Comparison of ENCODE assay signal across 24 cellular contexts in genomic region chr4:110084154-110084553, GRCh38.
"Had no signal": no experiment of that assay in that cellular context is flagged by ENCODE, and none has a peak within 500 bp of the region (broad histone marks: within the 10 kb centered on the region; RNA-seq: fewer than 3 reads in every experiment).

No MANE protein-coding gene starts in this region.

- H3K27me3 ChIP-seq: gastrocnemius medialis, neural progenitor cell, stomach, thyroid gland, vagina had no signal

- H3K9me3 Mint-ChIP-seq: effector memory CD8-positive, alpha-beta T cell had no signal

- DNase-seq: dermis blood vessel endothelial cell; effector memory CD8-positive, alpha-beta T cell; gastrocnemius medialis; head of caudate nucleus; midbrain; naive thymus-derived CD4-positive, alpha-beta T cell; right cardiac atrium; stimulated activated CD4-positive, alpha-beta T cell treated with anti-CD3 and anti-CD28 coated beads, Interleukin-12 subunit alpha, Interleukin-12 subunit beta, amount 100 ng/mL, for 4 hours; stimulated activated CD4-positive, alpha-beta T cell treated with anti-CD3 and anti-CD28 coated beads, Interleukin-1b, Interleukin-23, amount 100 ng/mL, for 48 hours; stimulated activated CD4-positive, alpha-beta T cell treated with anti-CD3 and anti-CD28 coated beads, Interleukin-4, amount 100 ng/mL, for 24 hours; stimulated activated naive CD4-positive, alpha-beta T cell treated with Interleukin-2 at 50 U/mL for 16 hours; stomach; thyroid gland; trophoblast cell had no signal

- H3K4me1 Mint-ChIP-seq: neural progenitor cell had no signal

- H2AFZ ChIP-seq: neural progenitor cell had no signal

- H3K4me1 ChIP-seq: neural progenitor cell, prostate gland, vagina had no signal

- H3K27me3 Mint-ChIP-seq: effector memory CD8-positive, alpha-beta T cell; memory B cell; naive thymus-derived CD4-positive, alpha-beta T cell had no signal

- FAIRE-seq: keratinocyte had no signal

- H3K4me3 Mint-ChIP-seq: effector memory CD8-positive, alpha-beta T cell; memory B cell; nephron; neural progenitor cell; stimulated activated effector memory CD8-positive, alpha-beta T cell treated with anti-CD3 and anti-CD28 coated beads, Interleukin-12 subunit alpha, Interleukin-12 subunit beta, amount 100 ng/mL, for 72 hours had no signal

- H3K36me3 ChIP-seq: gastrocnemius medialis, prostate gland, stomach, thyroid gland, vagina had no signal

- H3K27ac ChIP-seq: coronary artery, gastrocnemius medialis, neural progenitor cell, prostate gland, thyroid gland, vagina had no signal

- H3K27ac Mint-ChIP-seq: memory B cell, neural progenitor cell had no signal

- H3K4me2 ChIP-seq: neural progenitor cell, smooth muscle cell had no signal

- H3K4me3 ChIP-seq: coronary artery, gastrocnemius medialis, lung, neural progenitor cell, prostate gland, smooth muscle cell, stomach, thyroid gland, vagina had no signal

- H3K9ac ChIP-seq: neural progenitor cell had no signal

- H3K9me3 ChIP-seq: gastrocnemius medialis, prostate gland, stomach, thyroid gland, vagina had no signal
